1 cellular context compared by ENCODE assay signal in the genomic region with DNA sequence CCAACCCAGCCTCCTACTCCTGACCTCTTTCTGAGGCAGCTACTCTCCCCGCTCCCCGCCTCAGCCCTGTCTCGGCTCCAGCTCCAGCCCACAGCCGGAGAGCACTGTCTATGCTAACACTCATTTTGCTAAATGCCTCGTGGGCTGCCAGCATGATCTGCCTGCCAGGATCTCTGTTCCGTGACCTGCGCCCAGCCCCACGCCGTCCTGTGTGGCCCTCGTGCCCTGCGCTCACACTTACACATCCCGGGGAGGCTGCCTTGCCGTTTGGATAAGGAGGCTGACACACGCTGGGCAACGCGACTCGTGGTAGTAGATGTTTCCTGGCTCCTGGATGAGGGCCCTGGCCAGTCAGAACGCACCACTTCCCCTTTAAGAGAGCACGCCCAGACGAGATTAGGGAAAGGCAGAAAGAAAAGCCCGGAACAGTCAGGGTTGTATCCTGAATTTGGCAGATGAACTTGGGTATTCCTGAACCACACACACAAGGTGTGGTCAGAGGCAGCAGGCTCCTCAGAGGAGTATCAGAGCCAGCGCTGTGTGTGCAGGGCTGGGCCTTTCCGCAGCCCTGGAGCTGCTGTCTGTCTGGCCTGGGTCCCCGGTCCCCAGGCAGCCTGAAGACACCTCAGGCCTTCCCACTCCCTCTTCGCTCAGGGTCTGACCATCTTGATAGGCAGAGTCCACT.
TF ChIP-seq lines count a peak whose summit lies in the region.

No MANE protein-coding gene starts in this region.

TF ChIP-seq in K562, 482 proteins besides CTCF, POLR2A, EP300 and RAD21 (continued from another document):
- TF ChIP-seq, protein P1, sequence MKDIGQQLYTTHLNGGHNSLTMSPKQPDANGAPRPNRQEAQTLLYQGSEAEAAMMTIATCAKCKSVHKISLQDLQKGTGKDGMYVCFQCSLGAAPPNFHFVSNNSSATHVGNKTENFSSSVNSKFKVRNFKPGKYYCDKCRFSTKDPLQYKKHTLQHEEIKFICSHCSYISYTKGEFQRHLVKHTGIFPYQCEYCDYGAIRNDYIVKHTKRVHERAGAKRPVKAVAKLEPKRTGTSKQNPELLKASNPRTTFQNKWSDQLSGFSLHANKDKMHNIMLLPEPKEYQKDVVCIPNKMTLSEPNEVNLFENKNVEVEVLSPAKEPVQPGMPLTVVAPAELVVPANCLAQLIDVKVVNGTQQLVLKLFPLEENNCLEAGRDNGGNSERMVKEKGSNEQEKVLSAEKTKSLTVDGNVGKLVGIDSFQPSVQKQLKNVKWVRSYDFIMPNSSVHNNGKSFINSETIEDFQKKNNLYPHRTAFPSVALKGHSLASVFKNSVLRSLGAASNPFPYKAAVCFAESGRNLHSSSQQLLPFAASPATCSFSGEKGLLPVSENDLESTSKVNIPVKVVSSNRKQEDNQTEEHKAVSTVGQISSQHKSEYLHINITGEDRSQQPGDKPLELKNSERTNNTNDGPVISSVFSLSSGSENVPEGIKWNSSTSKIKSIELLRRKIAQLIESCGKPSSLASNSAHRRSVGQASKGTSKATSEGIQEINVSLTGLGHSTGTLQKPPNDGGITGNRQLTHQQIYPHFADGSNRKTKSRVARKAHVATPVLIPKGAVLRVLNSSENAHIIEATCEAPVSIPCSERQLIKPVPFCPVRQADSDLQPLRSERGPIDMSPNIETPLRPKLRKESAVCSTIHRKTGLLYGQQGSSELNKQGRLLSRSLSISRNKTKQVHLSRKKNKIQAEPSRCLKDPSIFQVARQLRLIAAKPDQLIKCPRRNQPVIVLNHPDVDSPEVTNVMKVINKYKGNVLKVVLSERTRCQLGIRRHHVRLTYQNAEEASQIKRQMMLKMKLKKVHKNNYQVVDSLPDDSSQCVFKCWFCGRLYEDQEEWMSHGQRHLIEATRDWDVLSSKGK (CRISPR knock-in tag; IDR thresholded peaks at IDR 0.05): no peak
- TF ChIP-seq, protein P2, sequence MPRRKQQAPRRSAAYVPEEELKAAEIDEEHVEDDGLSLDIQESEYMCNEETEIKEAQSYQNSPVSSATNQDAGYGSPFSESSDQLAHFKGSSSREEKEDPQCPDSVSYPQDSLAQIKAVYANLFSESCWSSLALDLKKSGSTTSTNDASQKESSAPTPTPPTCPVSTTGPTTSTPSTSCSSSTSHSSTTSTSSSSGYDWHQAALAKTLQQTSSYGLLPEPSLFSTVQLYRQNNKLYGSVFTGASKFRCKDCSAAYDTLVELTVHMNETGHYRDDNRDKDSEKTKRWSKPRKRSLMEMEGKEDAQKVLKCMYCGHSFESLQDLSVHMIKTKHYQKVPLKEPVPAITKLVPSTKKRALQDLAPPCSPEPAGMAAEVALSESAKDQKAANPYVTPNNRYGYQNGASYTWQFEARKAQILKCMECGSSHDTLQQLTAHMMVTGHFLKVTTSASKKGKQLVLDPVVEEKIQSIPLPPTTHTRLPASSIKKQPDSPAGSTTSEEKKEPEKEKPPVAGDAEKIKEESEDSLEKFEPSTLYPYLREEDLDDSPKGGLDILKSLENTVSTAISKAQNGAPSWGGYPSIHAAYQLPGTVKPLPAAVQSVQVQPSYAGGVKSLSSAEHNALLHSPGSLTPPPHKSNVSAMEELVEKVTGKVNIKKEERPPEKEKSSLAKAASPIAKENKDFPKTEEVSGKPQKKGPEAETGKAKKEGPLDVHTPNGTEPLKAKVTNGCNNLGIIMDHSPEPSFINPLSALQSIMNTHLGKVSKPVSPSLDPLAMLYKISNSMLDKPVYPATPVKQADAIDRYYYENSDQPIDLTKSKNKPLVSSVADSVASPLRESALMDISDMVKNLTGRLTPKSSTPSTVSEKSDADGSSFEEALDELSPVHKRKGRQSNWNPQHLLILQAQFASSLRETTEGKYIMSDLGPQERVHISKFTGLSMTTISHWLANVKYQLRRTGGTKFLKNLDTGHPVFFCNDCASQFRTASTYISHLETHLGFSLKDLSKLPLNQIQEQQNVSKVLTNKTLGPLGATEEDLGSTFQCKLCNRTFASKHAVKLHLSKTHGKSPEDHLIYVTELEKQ (CRISPR knock-in tag; IDR thresholded peaks at IDR 0.05): no peak
- TF ChIP-seq TOE1 (IDR thresholded peaks at IDR 0.05; ENCODE audit: borderline replicate concordance): peak; percentile 92; the same call in 1 of the 2 replicates
- peak; percentile 76; the same call in 1 of the 2 replicates for TF ChIP-seq TOE1 (CRISPR knock-in tag; IDR thresholded peaks at IDR 0.05; ENCODE audit: borderline replicate concordance, low read depth)
- TF ChIP-seq GATA2 (CRISPR knock-in tag; IDR thresholded peaks at IDR 0.05): 0 out of 2 replicates have a peak, but pooled peaks have one; percentile 3
- TF ChIP-seq, protein P3, sequence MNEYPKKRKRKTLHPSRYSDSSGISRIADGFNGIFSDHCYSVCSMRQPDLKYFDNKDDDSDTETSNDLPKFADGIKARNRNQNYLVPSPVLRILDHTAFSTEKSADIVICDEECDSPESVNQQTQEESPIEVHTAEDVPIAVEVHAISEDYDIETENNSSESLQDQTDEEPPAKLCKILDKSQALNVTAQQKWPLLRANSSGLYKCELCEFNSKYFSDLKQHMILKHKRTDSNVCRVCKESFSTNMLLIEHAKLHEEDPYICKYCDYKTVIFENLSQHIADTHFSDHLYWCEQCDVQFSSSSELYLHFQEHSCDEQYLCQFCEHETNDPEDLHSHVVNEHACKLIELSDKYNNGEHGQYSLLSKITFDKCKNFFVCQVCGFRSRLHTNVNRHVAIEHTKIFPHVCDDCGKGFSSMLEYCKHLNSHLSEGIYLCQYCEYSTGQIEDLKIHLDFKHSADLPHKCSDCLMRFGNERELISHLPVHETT (CRISPR knock-in tag; conservative IDR thresholded peaks at IDR 0.05 in 1 of 2, IDR thresholded peaks at IDR 0.05 in 1 of 2): no peak
- TF ChIP-seq, protein P4, sequence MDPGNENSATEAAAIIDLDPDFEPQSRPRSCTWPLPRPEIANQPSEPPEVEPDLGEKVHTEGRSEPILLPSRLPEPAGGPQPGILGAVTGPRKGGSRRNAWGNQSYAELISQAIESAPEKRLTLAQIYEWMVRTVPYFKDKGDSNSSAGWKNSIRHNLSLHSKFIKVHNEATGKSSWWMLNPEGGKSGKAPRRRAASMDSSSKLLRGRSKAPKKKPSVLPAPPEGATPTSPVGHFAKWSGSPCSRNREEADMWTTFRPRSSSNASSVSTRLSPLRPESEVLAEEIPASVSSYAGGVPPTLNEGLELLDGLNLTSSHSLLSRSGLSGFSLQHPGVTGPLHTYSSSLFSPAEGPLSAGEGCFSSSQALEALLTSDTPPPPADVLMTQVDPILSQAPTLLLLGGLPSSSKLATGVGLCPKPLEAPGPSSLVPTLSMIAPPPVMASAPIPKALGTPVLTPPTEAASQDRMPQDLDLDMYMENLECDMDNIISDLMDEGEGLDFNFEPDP (CRISPR knock-in tag; IDR thresholded peaks at IDR 0.05): no peak
- no peak for TF ChIP-seq NR2F6 (CRISPR knock-in tag; IDR thresholded peaks at IDR 0.05)
- TF ChIP-seq POLR3G (IDR thresholded peaks at IDR 0.05; ENCODE audit: extremely low read depth, insufficient read length, insufficient replicate concordance): no peak
- no peak for TF ChIP-seq ZNF507 (tag; conservative IDR thresholded peaks at IDR 0.05)
- TF ChIP-seq, protein P5, sequence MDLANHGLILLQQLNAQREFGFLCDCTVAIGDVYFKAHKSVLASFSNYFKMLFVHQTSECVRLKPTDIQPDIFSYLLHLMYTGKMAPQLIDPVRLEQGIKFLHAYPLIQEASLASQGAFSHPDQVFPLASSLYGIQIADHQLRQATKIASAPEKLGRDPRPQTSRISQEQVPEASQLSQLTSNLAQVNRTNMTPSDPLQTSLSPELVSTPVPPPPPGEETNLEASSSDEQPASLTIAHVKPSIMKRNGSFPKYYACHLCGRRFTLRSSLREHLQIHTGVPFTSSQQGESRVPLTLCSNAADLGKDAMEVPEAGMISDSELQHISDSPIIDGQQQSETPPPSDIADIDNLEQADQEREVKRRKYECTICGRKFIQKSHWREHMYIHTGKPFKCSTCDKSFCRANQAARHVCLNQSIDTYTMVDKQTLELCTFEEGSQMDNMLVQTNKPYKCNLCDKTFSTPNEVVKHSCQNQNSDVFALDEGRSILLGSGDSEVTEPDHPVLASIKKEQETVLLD (IDR thresholded peaks at IDR 0.05): no peak
- TF ChIP-seq SAFB2 (IDR thresholded peaks at IDR 0.05; ENCODE audit: borderline replicate concordance, low read depth, low read length, severe bottlenecking): no peak
- TF ChIP-seq NBN (IDR thresholded peaks at IDR 0.05; ENCODE audit: low read depth): no peak
- TF ChIP-seq, protein P6, sequence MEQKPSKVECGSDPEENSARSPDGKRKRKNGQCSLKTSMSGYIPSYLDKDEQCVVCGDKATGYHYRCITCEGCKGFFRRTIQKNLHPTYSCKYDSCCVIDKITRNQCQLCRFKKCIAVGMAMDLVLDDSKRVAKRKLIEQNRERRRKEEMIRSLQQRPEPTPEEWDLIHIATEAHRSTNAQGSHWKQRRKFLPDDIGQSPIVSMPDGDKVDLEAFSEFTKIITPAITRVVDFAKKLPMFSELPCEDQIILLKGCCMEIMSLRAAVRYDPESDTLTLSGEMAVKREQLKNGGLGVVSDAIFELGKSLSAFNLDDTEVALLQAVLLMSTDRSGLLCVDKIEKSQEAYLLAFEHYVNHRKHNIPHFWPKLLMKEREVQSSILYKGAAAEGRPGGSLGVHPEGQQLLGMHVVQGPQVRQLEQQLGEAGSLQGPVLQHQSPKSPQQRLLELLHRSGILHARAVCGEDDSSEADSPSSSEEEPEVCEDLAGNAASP (IDR thresholded peaks at IDR 0.05): no peak
- no peak for TF ChIP-seq ZFPM2 (CRISPR knock-in tag; IDR thresholded peaks at IDR 0.05)
- no peak for TF ChIP-seq CBX1 (IDR thresholded peaks at IDR 0.05; ENCODE audit: low read depth)
- no peak for TF ChIP-seq EHMT2 (IDR thresholded peaks at IDR 0.05)
- no peak for TF ChIP-seq CBX5 (IDR thresholded peaks at IDR 0.05; ENCODE audit: borderline replicate concordance, low read depth)
- no peak for TF ChIP-seq SETDB1 (IDR thresholded peaks at IDR 0.05; ENCODE audit: low read length)
- TF ChIP-seq POLR2G (IDR thresholded peaks at IDR 0.05; ENCODE audit: low read depth, low read length): peak; percentile 50
- no peak for TF ChIP-seq POLR2B (IDR thresholded peaks at IDR 0.05; ENCODE audit: low read depth, partially characterized antibody)
- TF ChIP-seq BRCA1 (IDR thresholded peaks at IDR 0.05): no peak
- TF ChIP-seq BRCA1 (CRISPR knock-in tag; IDR thresholded peaks at IDR 0.05): no peak
- TF ChIP-seq, protein P7, sequence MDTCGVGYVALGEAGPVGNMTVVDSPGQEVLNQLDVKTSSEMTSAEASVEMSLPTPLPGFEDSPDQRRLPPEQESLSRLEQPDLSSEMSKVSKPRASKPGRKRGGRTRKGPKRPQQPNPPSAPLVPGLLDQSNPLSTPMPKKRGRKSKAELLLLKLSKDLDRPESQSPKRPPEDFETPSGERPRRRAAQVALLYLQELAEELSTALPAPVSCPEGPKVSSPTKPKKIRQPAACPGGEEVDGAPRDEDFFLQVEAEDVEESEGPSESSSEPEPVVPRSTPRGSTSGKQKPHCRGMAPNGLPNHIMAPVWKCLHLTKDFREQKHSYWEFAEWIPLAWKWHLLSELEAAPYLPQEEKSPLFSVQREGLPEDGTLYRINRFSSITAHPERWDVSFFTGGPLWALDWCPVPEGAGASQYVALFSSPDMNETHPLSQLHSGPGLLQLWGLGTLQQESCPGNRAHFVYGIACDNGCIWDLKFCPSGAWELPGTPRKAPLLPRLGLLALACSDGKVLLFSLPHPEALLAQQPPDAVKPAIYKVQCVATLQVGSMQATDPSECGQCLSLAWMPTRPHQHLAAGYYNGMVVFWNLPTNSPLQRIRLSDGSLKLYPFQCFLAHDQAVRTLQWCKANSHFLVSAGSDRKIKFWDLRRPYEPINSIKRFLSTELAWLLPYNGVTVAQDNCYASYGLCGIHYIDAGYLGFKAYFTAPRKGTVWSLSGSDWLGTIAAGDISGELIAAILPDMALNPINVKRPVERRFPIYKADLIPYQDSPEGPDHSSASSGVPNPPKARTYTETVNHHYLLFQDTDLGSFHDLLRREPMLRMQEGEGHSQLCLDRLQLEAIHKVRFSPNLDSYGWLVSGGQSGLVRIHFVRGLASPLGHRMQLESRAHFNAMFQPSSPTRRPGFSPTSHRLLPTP (IDR thresholded peaks at IDR 0.05; ENCODE audit: borderline replicate concordance, extremely low read depth, insufficient read length): no peak
